ENCODE assay signal across 22 cellular contexts in the genomic region with DNA sequence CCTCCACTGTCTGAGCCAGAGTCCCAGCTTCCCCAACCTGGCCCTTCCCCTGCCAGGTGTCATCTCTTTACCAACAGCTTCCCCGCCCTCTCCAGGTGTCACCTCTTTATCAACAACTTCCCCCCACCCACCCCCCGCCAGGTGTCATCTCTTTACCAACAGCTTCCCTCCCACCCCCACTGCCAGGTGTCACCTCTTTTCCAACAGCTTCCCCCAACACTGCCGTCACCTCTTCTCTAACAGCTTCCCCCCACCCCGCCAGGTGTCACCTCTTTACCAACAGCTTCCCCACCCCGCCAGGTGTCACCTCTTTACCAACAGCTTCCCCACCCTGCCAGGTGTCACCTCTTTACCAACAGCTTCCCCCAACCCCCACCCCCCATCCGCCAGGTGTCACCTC.
"Had no signal": no experiment of that assay in that cellular context is flagged by ENCODE, and none has a peak within 500 bp of the region (broad histone marks: within the 10 kb centered on the region; RNA-seq: fewer than 3 reads in every experiment).

No MANE protein-coding gene starts in this region.

- ATAC-seq: activated CD4-positive, alpha-beta T cell treated with anti-CD3 and anti-CD28 coated beads for 36 hours; activated naive CD8-positive, alpha-beta T cell treated with anti-CD3 and anti-CD28 coated beads, Interleukin-2, amount 50 U/mL, for 24 hours; activated T-cell treated with anti-CD3 and anti-CD28 coated beads, Interleukin-2, amount 50 U/mL, for 72 hours; body of pancreas; heart right ventricle; left colon; mucosa of descending colon; right cardiac atrium had no signal

- H3K36me3 Mint-ChIP-seq: activated CD4-positive, alpha-beta memory T cell treated with anti-CD3 and anti-CD28 coated beads for 36 hours; activated naive CD4-positive, alpha-beta T cell treated with anti-CD3 and anti-CD28 coated beads, Interleukin-2, amount 10 ng/mL, durations not matched to agents 7 days and 5 days had no signal

- H3K27ac Mint-ChIP-seq: activated B cell treated with CpG ODN at 0.5 μM for 24 hours; activated CD4-positive, alpha-beta memory T cell treated with anti-CD3 and anti-CD28 coated beads for 36 hours; activated CD4-positive, alpha-beta T cell treated with anti-CD3 and anti-CD28 coated beads for 36 hours; activated naive CD8-positive, alpha-beta T cell treated with anti-CD3 and anti-CD28 coated beads, Interleukin-2, amount 50 U/mL, for 24 hours; activated T-cell treated with anti-CD3 and anti-CD28 coated beads, Interleukin-2, amount 50 U/mL, for 72 hours; T-helper 2 cell treated with Interferon-gamma antibody and Interleukin-4, amounts not matched to agents 5 μg/mL and 100 μg/mL, for 36 hours had no signal

- DNase-seq: activated B cell treated with CpG ODN at 0.5 μM for 24 hours; activated CD4-positive, alpha-beta memory T cell treated with anti-CD3 and anti-CD28 coated beads for 36 hours; activated CD4-positive, alpha-beta T cell treated with anti-CD3 and anti-CD28 coated beads for 36 hours; activated effector memory CD4-positive, alpha-beta T cell treated with Interleukin-2 at 50 U/mL for 16 hours; activated naive CD4-positive, alpha-beta T cell treated with anti-CD3 and anti-CD28 coated beads, Interleukin-2, amount 10 ng/mL, durations not matched to agents 7 days and 5 days; activated naive CD8-positive, alpha-beta T cell treated with anti-CD3 and anti-CD28 coated beads, Interleukin-2, amount 50 U/mL, for 24 hours; activated T-cell treated with anti-CD3 and anti-CD28 coated beads, Interleukin-2, amount 50 U/mL, for 72 hours; anterior cingulate cortex; body of pancreas; cortex of kidney; islet precursor cell; left colon; mesenchymal stem cell; mucosa of descending colon; nucleus accumbens; stimulated activated CD4-positive, alpha-beta T cell treated with anti-CD3 and anti-CD28 coated beads, Interleukin-4, amount 100 ng/mL, for 24 hours; stimulated activated naive CD4-positive, alpha-beta T cell treated with Interleukin-2 at 50 U/mL for 16 hours; upper lobe of left lung had no signal

- H3K4me1 Mint-ChIP-seq: activated B cell treated with CpG ODN at 0.5 μM for 24 hours; activated CD4-positive, alpha-beta T cell treated with anti-CD3 and anti-CD28 coated beads for 36 hours; activated naive CD4-positive, alpha-beta T cell treated with anti-CD3 and anti-CD28 coated beads, Interleukin-2, amount 10 ng/mL, durations not matched to agents 7 days and 5 days; activated naive CD8-positive, alpha-beta T cell treated with anti-CD3 and anti-CD28 coated beads, Interleukin-2, amount 50 U/mL, for 24 hours had no signal

- H3K9me3 ChIP-seq: body of pancreas, heart right ventricle, mucosa of descending colon, thoracic aorta, upper lobe of left lung had no signal

- H3K27me3 Mint-ChIP-seq: activated CD4-positive, alpha-beta memory T cell treated with anti-CD3 and anti-CD28 coated beads for 36 hours; activated CD4-positive, alpha-beta T cell treated with anti-CD3 and anti-CD28 coated beads for 36 hours; activated naive CD8-positive, alpha-beta T cell treated with anti-CD3 and anti-CD28 coated beads, Interleukin-2, amount 50 U/mL, for 24 hours had no signal

- H3K4me3 Mint-ChIP-seq: activated CD4-positive, alpha-beta memory T cell treated with anti-CD3 and anti-CD28 coated beads for 36 hours; activated CD4-positive, alpha-beta T cell treated with anti-CD3 and anti-CD28 coated beads for 36 hours; activated naive CD4-positive, alpha-beta T cell treated with anti-CD3 and anti-CD28 coated beads, Interleukin-2, amount 10 ng/mL, durations not matched to agents 7 days and 5 days; activated naive CD8-positive, alpha-beta T cell treated with anti-CD3 and anti-CD28 coated beads, Interleukin-2, amount 50 U/mL, for 24 hours; activated T-cell treated with anti-CD3 and anti-CD28 coated beads, Interleukin-2, amount 50 U/mL, for 72 hours; T-helper 2 cell treated with Interferon-gamma antibody and Interleukin-4, amounts not matched to agents 5 μg/mL and 100 μg/mL, for 36 hours had no signal
